29 cellular contexts compared by ENCODE assay signal in the genomic region with DNA sequence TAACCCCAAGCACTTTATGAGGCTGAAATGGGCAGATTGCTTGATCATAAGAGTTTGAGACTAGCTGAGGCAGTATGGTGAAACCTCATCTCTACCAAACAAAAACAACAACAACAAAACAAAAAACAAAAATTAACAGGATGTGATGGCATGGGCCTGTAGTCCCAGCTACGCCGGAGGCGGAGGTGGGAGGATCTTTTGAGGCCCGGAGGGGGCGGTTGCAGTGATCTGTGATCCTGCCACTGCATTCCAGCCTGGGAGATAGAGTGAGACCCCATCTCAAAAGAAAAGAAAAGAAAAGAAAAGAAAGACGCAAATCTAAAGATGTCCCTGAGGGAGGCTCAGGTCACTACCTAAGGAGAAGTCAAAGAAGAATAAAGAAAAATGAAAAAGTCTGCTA. TPM values are rescaled to one million over a fixed set of nuclear protein-coding genes. Genes with fewer than 3 reads are reported as not detected.
"Had no signal": no experiment of that assay in that cellular context is flagged by ENCODE, and none has a peak within 500 bp of the region (broad histone marks: within the 10 kb centered on the region; RNA-seq: fewer than 3 reads in every experiment).

No MANE protein-coding gene starts in this region.

- H3K27ac Mint-ChIP-seq: activated B cell treated with CpG ODN at 0.5 μM for 24 hours; activated CD4-positive, alpha-beta T cell treated with anti-CD3 and anti-CD28 coated beads for 36 hours; activated naive CD8-positive, alpha-beta T cell treated with anti-CD3 and anti-CD28 coated beads, Interleukin-2, amount 10 ng/mL, durations not matched to agents 7 days and 5 days; brain; dendritic cell treated with granulocyte-macrophage colony-stimulating factor and Interleukin-4, amounts not matched to agents 40 ng/mL and 50 ng/mL, for 4 days; natural killer cell treated with Interleukin-12 subunit alpha and Interleukin-12 subunit beta and Interleukin-15 and Interleukin-18, amount 100 ng/mL, for 72 hours; stimulated activated memory B cell treated with anti-CD40 and anti-IgM and Interleukin-4, amounts not matched to agents 10 μg/mL and 1 μg/mL and 100 μg/mL, for 72 hours; T-helper 1 cell treated with Interleukin-12 subunit alpha and Interleukin-12 subunit beta and Interleukin-4 antibody, amounts not matched to agents 30 μg/mL and 1 μg/mL, for 36 hours had no signal

- H3K4me3 ChIP-seq: left lung, lung, stomach, suprapubic skin, tibial nerve, uterus had no signal

- DNase-seq: activated B cell treated with CpG ODN at 0.5 μM for 24 hours; activated CD4-positive, alpha-beta T cell treated with anti-CD3 and anti-CD28 coated beads for 36 hours; activated CD4-positive, alpha-beta T cell treated with anti-CD3 and anti-CD28 coated beads, Interleukin-2, amount 50 U/mL, for 48 hours; activated CD8-positive, alpha-beta memory T cell treated with anti-CD3 and anti-CD28 coated beads, Interleukin-2, amount 50 U/mL, for 48 hours; activated naive CD4-positive, alpha-beta T cell treated with Interleukin-2 at 50 U/mL for 16 hours; activated naive CD8-positive, alpha-beta T cell treated with anti-CD3 and anti-CD28 coated beads, Interleukin-2, amount 10 ng/mL, durations not matched to agents 7 days and 5 days; activated T-cell treated with anti-CD3 and anti-CD28 coated beads, Interleukin-2, amount 50 U/mL, for 4 hours; effector CD4-positive, alpha-beta T cell; kidney glomerular epithelial cell; left lung; midbrain; small intestine; stimulated activated CD4-positive, alpha-beta T cell treated with anti-CD3 and anti-CD28 coated beads, Interleukin-15, amount 100 ng/mL, for 24 hours; stomach; T1000; uterus had no signal

- H3K9me3 ChIP-seq: left lung, stomach, suprapubic skin, tibial nerve, uterus had no signal

- H3K4me3 Mint-ChIP-seq: activated B cell treated with CpG ODN at 0.5 μM for 24 hours; activated CD4-positive, alpha-beta T cell treated with anti-CD3 and anti-CD28 coated beads for 36 hours; activated naive CD8-positive, alpha-beta T cell treated with anti-CD3 and anti-CD28 coated beads, Interleukin-2, amount 10 ng/mL, durations not matched to agents 7 days and 5 days; activated T-cell treated with anti-CD3 and anti-CD28 coated beads, Interleukin-2, amount 50 U/mL, for 4 hours; brain; dendritic cell treated with granulocyte-macrophage colony-stimulating factor and Interleukin-4, amounts not matched to agents 40 ng/mL and 50 ng/mL, for 4 days; natural killer cell treated with Interleukin-12 subunit alpha and Interleukin-12 subunit beta and Interleukin-15 and Interleukin-18, amount 100 ng/mL, for 72 hours; stimulated activated memory B cell treated with anti-CD40 and anti-IgM and Interleukin-4, amounts not matched to agents 10 μg/mL and 1 μg/mL and 100 μg/mL, for 72 hours; T-helper 1 cell treated with Interleukin-12 subunit alpha and Interleukin-12 subunit beta and Interleukin-4 antibody, amounts not matched to agents 30 μg/mL and 1 μg/mL, for 36 hours had no signal

- H3K27me3 ChIP-seq: left lung, stomach, suprapubic skin, tibial nerve, uterus had no signal

- ATAC-seq: activated CD4-positive, alpha-beta T cell treated with anti-CD3 and anti-CD28 coated beads for 36 hours; activated T-cell treated with anti-CD3 and anti-CD28 coated beads, Interleukin-2, amount 50 U/mL, for 4 hours; left lung; natural killer cell treated with Interleukin-12 subunit alpha and Interleukin-12 subunit beta and Interleukin-15 and Interleukin-18, amount 100 ng/mL, for 72 hours; sciatic nerve; stimulated activated memory B cell treated with anti-CD40 and anti-IgM and Interleukin-4, amounts not matched to agents 10 μg/mL and 1 μg/mL and 100 μg/mL, for 72 hours had no signal

- H3K4me1 ChIP-seq: left lung, stomach, suprapubic skin, tibial nerve, uterus had no signal

- H3K27me3 Mint-ChIP-seq: activated CD4-positive, alpha-beta T cell treated with anti-CD3 and anti-CD28 coated beads for 36 hours; dendritic cell treated with granulocyte-macrophage colony-stimulating factor and Interleukin-4, amounts not matched to agents 40 ng/mL and 50 ng/mL, for 4 days; stimulated activated memory B cell treated with anti-CD40 and anti-IgM and Interleukin-4, amounts not matched to agents 10 μg/mL and 1 μg/mL and 100 μg/mL, for 72 hours had no signal

- H3K36me3 Mint-ChIP-seq: activated naive CD8-positive, alpha-beta T cell treated with anti-CD3 and anti-CD28 coated beads, Interleukin-2, amount 10 ng/mL, durations not matched to agents 7 days and 5 days; brain; natural killer cell treated with Interleukin-12 subunit alpha and Interleukin-12 subunit beta and Interleukin-15 and Interleukin-18, amount 100 ng/mL, for 72 hours; stimulated activated memory B cell treated with anti-CD40 and anti-IgM and Interleukin-4, amounts not matched to agents 10 μg/mL and 1 μg/mL and 100 μg/mL, for 72 hours had no signal

- H3K27ac ChIP-seq: left lung, stomach, suprapubic skin, uterus had no signal

- H3K9me3 Mint-ChIP-seq: activated naive CD8-positive, alpha-beta T cell treated with anti-CD3 and anti-CD28 coated beads, Interleukin-2, amount 10 ng/mL, durations not matched to agents 7 days and 5 days; activated T-cell treated with anti-CD3 and anti-CD28 coated beads, Interleukin-2, amount 50 U/mL, for 4 hours; brain; dendritic cell treated with granulocyte-macrophage colony-stimulating factor and Interleukin-4, amounts not matched to agents 40 ng/mL and 50 ng/mL, for 4 days; natural killer cell treated with Interleukin-12 subunit alpha and Interleukin-12 subunit beta and Interleukin-15 and Interleukin-18, amount 100 ng/mL, for 72 hours; stimulated activated memory B cell treated with anti-CD40 and anti-IgM and Interleukin-4, amounts not matched to agents 10 μg/mL and 1 μg/mL and 100 μg/mL, for 72 hours; T-helper 1 cell treated with Interleukin-12 subunit alpha and Interleukin-12 subunit beta and Interleukin-4 antibody, amounts not matched to agents 30 μg/mL and 1 μg/mL, for 36 hours had no signal

- H3K4me1 Mint-ChIP-seq: activated CD4-positive, alpha-beta T cell treated with anti-CD3 and anti-CD28 coated beads for 36 hours; activated naive CD8-positive, alpha-beta T cell treated with anti-CD3 and anti-CD28 coated beads, Interleukin-2, amount 10 ng/mL, durations not matched to agents 7 days and 5 days; brain had no signal

- H3K36me3 ChIP-seq: left lung, stomach, suprapubic skin, tibial nerve, uterus had no signal

RNA-seq across cellular contexts. Expression of gene AGR2, which starts 35.3 kb away (rescaled TPM):
- total RNA-seq: activated B cell treated with CpG ODN at 0.5 μM for 24 hours; activated CD4-positive, alpha-beta T cell treated with anti-CD3 and anti-CD28 coated beads for 36 hours; activated CD8-positive, alpha-beta memory T cell treated with anti-CD3 and anti-CD28 coated beads for 36 hours; activated naive CD8-positive, alpha-beta T cell treated with anti-CD3 and anti-CD28 coated beads, Interleukin-2, amount 10 ng/mL, durations not matched to agents 7 days and 5 days; cardiac septum; fibroblast of lung; natural killer cell treated with Interleukin-12 subunit alpha and Interleukin-12 subunit beta and Interleukin-15 and Interleukin-18, amount 100 ng/mL, for 72 hours; tibial nerve had no signal
- polyA plus RNA-seq: fibroblast of lung had no signal

RNA-seq across cellular contexts. Expression of gene AGR3, which starts 41.7 kb away (rescaled TPM):
- total RNA-seq: activated B cell treated with CpG ODN at 0.5 μM for 24 hours; activated CD4-positive, alpha-beta T cell treated with anti-CD3 and anti-CD28 coated beads for 36 hours; activated CD8-positive, alpha-beta memory T cell treated with anti-CD3 and anti-CD28 coated beads for 36 hours; activated naive CD8-positive, alpha-beta T cell treated with anti-CD3 and anti-CD28 coated beads, Interleukin-2, amount 10 ng/mL, durations not matched to agents 7 days and 5 days; activated T-cell treated with anti-CD3 and anti-CD28 coated beads, Interleukin-2, amount 50 U/mL, for 4 hours; cardiac septum; epithelial cell of proximal tubule; fibroblast of lung; natural killer cell treated with Interleukin-12 subunit alpha and Interleukin-12 subunit beta and Interleukin-15 and Interleukin-18, amount 100 ng/mL, for 72 hours; sciatic nerve; tibial nerve had no signal
- polyA plus RNA-seq: fibroblast of lung had no signal
